In genomic region chr12:57248934-57249742, GRCh38 we compare ENCODE assay signal across 13 cellular contexts. TPM values are rescaled to one million over a fixed set of nuclear protein-coding genes. Genes with fewer than 3 reads are reported as not detected.
A peak's percentile ranks its signal among the peaks of the same experiment; 100 is the strongest.
DNase-seq lines count a peak whose midpoint lies in the region; ATAC-seq and TF ChIP-seq lines count a peak whose summit lies in the region.
"Had no signal": no experiment of that assay in that cellular context is flagged by ENCODE, and none has a peak within 500 bp of the region (broad histone marks: within the 10 kb centered on the region; RNA-seq: fewer than 3 reads in every experiment).

No MANE protein-coding gene starts in this region.

- peak overlapping the region; percentile 77 for H3K27ac Mint-ChIP-seq in dendritic cell treated with granulocyte-macrophage colony-stimulating factor and Interleukin-4, amounts not matched to agents 40 ng/mL and 50 ng/mL, for 4 days
- no peak overlapping the region for H3K27ac Mint-ChIP-seq in HFFc6

- no peaks in the 10 kb centered on the region for H3K27me3 ChIP-seq in OCI-LY1 (ENCODE audit: insufficient read depth, low read length)
- H3K27me3 ChIP-seq: Peyer's patch had no signal

- H3K27ac ChIP-seq in OCI-LY1 (ENCODE audit: low read depth, low read length, poor library complexity, severe bottlenecking): no peak overlapping the region
- H3K27ac ChIP-seq: Peyer's patch had no signal

- no peaks in the 10 kb centered on the region for H3K9me3 ChIP-seq in OCI-LY1 (ENCODE audit: low read length)
- H3K9me3 ChIP-seq: Peyer's patch had no signal

- no peak overlapping the region for H3K4me2 ChIP-seq in OCI-LY1 (ENCODE audit: low read length)

- peaks cover 6% of the 10 kb centered on the region for H3K4me1 ChIP-seq in OCI-LY1 (ENCODE audit: insufficient read depth, low read length, severe bottlenecking)
- H3K4me1 ChIP-seq: Peyer's patch had no signal

- H3K4me3 ChIP-seq in OCI-LY1 (ENCODE audit: low read depth, low read length, poor library complexity, severe bottlenecking): no peak overlapping the region
- H3K4me3 ChIP-seq: Peyer's patch had no signal

- H3K9ac ChIP-seq in OCI-LY1 (ENCODE audit: low read length): no peak overlapping the region

- H3K4me3 Mint-ChIP-seq in dendritic cell treated with granulocyte-macrophage colony-stimulating factor and Interleukin-4, amounts not matched to agents 40 ng/mL and 50 ng/mL, for 4 days: peak overlapping the region; percentile 80
- no peak overlapping the region for H3K4me3 Mint-ChIP-seq in HFFc6

- no peaks in the 10 kb centered on the region for H3F3A ChIP-seq in OCI-LY1 (ENCODE audit: insufficient read depth, low read length)

- no peaks in the 10 kb centered on the region for H3K9me2 ChIP-seq in OCI-LY1 (ENCODE audit: low read depth, low read length)

- ATAC-seq in stimulated activated naive CD8-positive, alpha-beta T cell treated with anti-CD3 and anti-CD28 coated beads, Interleukin-15, Interleukin-2, amounts not matched to agents 100 U/mL and 50 U/mL, for 24 hours: peak; percentile 49
- ATAC-seq in HG02623 (IDR thresholded peaks at IDR 0.05; ENCODE audit: unreplicated experiment) (no peak), GM18868 (IDR thresholded peaks at IDR 0.05; ENCODE audit: unreplicated experiment) (no peak)
- ATAC-seq: sciatic nerve had no signal

- no peaks in the 10 kb centered on the region for H4K20me1 ChIP-seq in OCI-LY1 (ENCODE audit: insufficient read depth, low read length)

- peaks cover 41% of the 10 kb centered on the region for H3K36me3 Mint-ChIP-seq in dendritic cell treated with granulocyte-macrophage colony-stimulating factor and Interleukin-4, amounts not matched to agents 40 ng/mL and 50 ng/mL, for 4 days (ENCODE audit: low read depth)
- H3K36me3 Mint-ChIP-seq in HFFc6 (ENCODE audit: low read depth): no peaks in the 10 kb centered on the region; the same call in 1 of the 2 replicates

- peaks cover 40% of the 10 kb centered on the region for H3K4me1 Mint-ChIP-seq in dendritic cell treated with granulocyte-macrophage colony-stimulating factor and Interleukin-4, amounts not matched to agents 40 ng/mL and 50 ng/mL, for 4 days (ENCODE audit: low read depth)
- H3K4me1 Mint-ChIP-seq in HFFc6 (ENCODE audit: low read depth): no peaks in the 10 kb centered on the region

- H3K79me2 ChIP-seq in OCI-LY1 (ENCODE audit: insufficient read depth, low read length): no peaks in the 10 kb centered on the region

- peaks cover 6% of the 10 kb centered on the region for H3K27me3 Mint-ChIP-seq in dendritic cell treated with granulocyte-macrophage colony-stimulating factor and Interleukin-4, amounts not matched to agents 40 ng/mL and 50 ng/mL, for 4 days
- H3K27me3 Mint-ChIP-seq in HFFc6 (ENCODE audit: insufficient read depth): peaks cover 6% of the 10 kb centered on the region

- no peaks in the 10 kb centered on the region for H3K9me3 Mint-ChIP-seq in dendritic cell treated with granulocyte-macrophage colony-stimulating factor and Interleukin-4, amounts not matched to agents 40 ng/mL and 50 ng/mL, for 4 days
- no peaks in the 10 kb centered on the region for H3K9me3 Mint-ChIP-seq in HFFc6

- peak; percentile 17; the same call in 1 of the 2 replicates for TF ChIP-seq CTCF in OCI-LY1 (IDR thresholded peaks at IDR 0.05; ENCODE audit: low read length)
- no peak for TF ChIP-seq CTCF in HFFc6 (IDR thresholded peaks at IDR 0.05)

- DNase-seq in activated effector memory CD4-positive, alpha-beta T cell treated with anti-CD3 and anti-CD28 coated beads, Interleukin-2, amount 50 U/mL, for 16 hours: peak; percentile 41
- DNase-seq in activated effector memory CD4-positive, alpha-beta T cell treated with Interleukin-2 at 50 U/mL for 16 hours: no peak
- peak; percentile 12 for DNase-seq in stimulated activated naive CD8-positive, alpha-beta T cell treated with anti-CD3 and anti-CD28 coated beads, Interleukin-15, Interleukin-2, amounts not matched to agents 100 U/mL and 50 U/mL, for 24 hours
- DNase-seq in HFFc6: no peak
- DNase-seq: amniotic stem cell, NCI-H187 had no signal

- intact Hi-C loops in dendritic cell treated with granulocyte-macrophage colony-stimulating factor and Interleukin-4, amounts not matched to agents 40 ng/mL and 50 ng/mL, for 4 days (cut with micrococcal nuclease): no loop called here

- no peaks in the 10 kb centered on the region for H3K36me3 ChIP-seq in OCI-LY1 (ENCODE audit: insufficient read depth, low read length)
- H3K36me3 ChIP-seq: Peyer's patch had no signal

- H2AFZ ChIP-seq in OCI-LY1 (ENCODE audit: low read length): no peak overlapping the region

RNA-seq across cellular contexts. Expression of gene STAC3, which starts 1.8 kb away (rescaled TPM):
- total RNA-seq in HFFc6 (2021; fragmentation: NEBNext Ultra II Directional; extraction: Animal tissue kit (Norgen Biotek cat#: 25700)): 1 to 10 TPM in 1 of 6 experiments, under 1 TPM in 5; 0.21 to 1.1 (median 0.58) TPM

RNA-seq across cellular contexts. Expression of gene SHMT2, which starts 19.6 kb away (rescaled TPM):
- 100 to 1,000 TPM; 112 to 127 (median 126) TPM for total RNA-seq in HFFc6 (2021; fragmentation: NEBNext Ultra II Directional; extraction: Animal tissue kit (Norgen Biotek cat#: 25700))

RNA-seq across cellular contexts. Expression of gene NXPH4, which starts 32.5 kb away (rescaled TPM):
- 1 to 10 TPM; 2.9 to 8.2 (median 3.9) TPM for total RNA-seq in HFFc6 (2021; fragmentation: NEBNext Ultra II Directional; extraction: Animal tissue kit (Norgen Biotek cat#: 25700))
- total RNA-seq: mononuclear cell, Peyer's patch had no signal

Comparison
In these comparisons a context has a peak if more than half of its experiments do, and no peak if none do; other contexts are left out.
1. DNase-seq: peak in activated effector memory CD4-positive, alpha-beta T cell treated with anti-CD3 and anti-CD28 coated beads, Interleukin-2, amount 50 U/mL, for 16 hours (single experiment) and stimulated activated naive CD8-positive, alpha-beta T cell treated with anti-CD3 and anti-CD28 coated beads, Interleukin-15, Interleukin-2, amounts not matched to agents 100 U/mL and 50 U/mL, for 24 hours (single experiment); none in activated effector memory CD4-positive, alpha-beta T cell treated with Interleukin-2 at 50 U/mL for 16 hours (single experiment) and HFFc6 (single experiment).